Comparison of ENCODE assay signal across 9 cellular contexts in genomic region chr5:61319388-61320146, GRCh38. TPM values are rescaled to one million over a fixed set of nuclear protein-coding genes. Genes with fewer than 3 reads are reported as not detected.
A peak's percentile ranks its signal among the peaks of the same experiment; 100 is the strongest.
DNase-seq lines count a peak whose midpoint lies in the region; ATAC-seq lines count a peak whose summit lies in the region.
"Had no signal": no experiment of that assay in that cellular context is flagged by ENCODE, and none has a peak within 500 bp of the region (broad histone marks: within the 10 kb centered on the region; RNA-seq: fewer than 3 reads in every experiment).

No MANE protein-coding gene starts in this region.

- no peaks in the 10 kb centered on the region for H3K9me3 Mint-ChIP-seq in T-cell
- H3K9me3 Mint-ChIP-seq: activated naive CD4-positive, alpha-beta T cell treated with anti-CD3 and anti-CD28 coated beads, Interleukin-2, amount 50 U/mL, for 24 hours had no signal

- H3K4me3 Mint-ChIP-seq in T-cell: peak overlapping the region in 2 of 3 donors; percentile 4 to 49
- H3K4me3 Mint-ChIP-seq: activated naive CD4-positive, alpha-beta T cell treated with anti-CD3 and anti-CD28 coated beads, Interleukin-2, amount 50 U/mL, for 24 hours had no signal

- H3K27ac Mint-ChIP-seq in T-cell: peak overlapping the region in 1 of 2 donors; percentile 50
- H3K27ac Mint-ChIP-seq: activated naive CD4-positive, alpha-beta T cell treated with anti-CD3 and anti-CD28 coated beads, Interleukin-2, amount 50 U/mL, for 24 hours had no signal

- peaks cover 10 to 18% (median 10%) of the 10 kb centered on the region in 3 donors for H3K4me1 Mint-ChIP-seq in T-cell

- CTCF ChIA-PET in T-cell (lab: Charles Lee): no interaction called here

- peaks cover 4% of the 10 kb centered on the region for H3K36me3 Mint-ChIP-seq in T-cell
- H3K36me3 Mint-ChIP-seq: activated naive CD4-positive, alpha-beta T cell treated with anti-CD3 and anti-CD28 coated beads, Interleukin-2, amount 50 U/mL, for 24 hours had no signal

- POLR2A ChIA-PET in T-cell (lab: Charles Lee): no interaction called here

- H3K27me3 Mint-ChIP-seq in T-cell: peaks cover 15 to 19% of the 10 kb centered on the region in 2 donors

- ATAC-seq in HG03108 (IDR thresholded peaks at IDR 0.05; ENCODE audit: unreplicated experiment): peak; percentile 98
- peak in 3 of 4 experiments; percentile 19 to 88 (median 27) for ATAC-seq in T-cell (replicated peaks in 1 of 4)

- DNase-seq in Ammon's horn (ENCODE audit: low spot score) (peak; percentile 40), GM19238 (ENCODE audit: insufficient read length, low spot score) (peak; percentile 58), T-cell (peak in 2 of 34 experiments; percentile 15 to 27), left kidney (ENCODE audit: low read depth, low spot score) (peak; percentile 88), SHP77 (lab: John Stamatoyannopoulos, UW) (no peak), T-helper 1 cell (no peak)
- no peak for DNase-seq in effector CD4-positive, alpha-beta T cell

RNA-seq across cellular contexts. Expression of gene ZSWIM6, which starts 12.5 kb away (rescaled TPM):
- total RNA-seq in T-cell: 10 to 100 TPM in 3 of 5 donors, 1 to 10 TPM in 2; 8.3 to 11.3 (median 10.1) TPM

Comparison
In these comparisons a context has a peak if more than half of its experiments do, and no peak if none do; other contexts are left out.
1. DNase-seq: peak in Ammon's horn (single experiment), GM19238 (single experiment) and left kidney (single experiment); none in SHP77 (0 of 2), T-helper 1 cell (0 of 5) and effector CD4-positive, alpha-beta T cell (single experiment).